In the genomic region with DNA sequence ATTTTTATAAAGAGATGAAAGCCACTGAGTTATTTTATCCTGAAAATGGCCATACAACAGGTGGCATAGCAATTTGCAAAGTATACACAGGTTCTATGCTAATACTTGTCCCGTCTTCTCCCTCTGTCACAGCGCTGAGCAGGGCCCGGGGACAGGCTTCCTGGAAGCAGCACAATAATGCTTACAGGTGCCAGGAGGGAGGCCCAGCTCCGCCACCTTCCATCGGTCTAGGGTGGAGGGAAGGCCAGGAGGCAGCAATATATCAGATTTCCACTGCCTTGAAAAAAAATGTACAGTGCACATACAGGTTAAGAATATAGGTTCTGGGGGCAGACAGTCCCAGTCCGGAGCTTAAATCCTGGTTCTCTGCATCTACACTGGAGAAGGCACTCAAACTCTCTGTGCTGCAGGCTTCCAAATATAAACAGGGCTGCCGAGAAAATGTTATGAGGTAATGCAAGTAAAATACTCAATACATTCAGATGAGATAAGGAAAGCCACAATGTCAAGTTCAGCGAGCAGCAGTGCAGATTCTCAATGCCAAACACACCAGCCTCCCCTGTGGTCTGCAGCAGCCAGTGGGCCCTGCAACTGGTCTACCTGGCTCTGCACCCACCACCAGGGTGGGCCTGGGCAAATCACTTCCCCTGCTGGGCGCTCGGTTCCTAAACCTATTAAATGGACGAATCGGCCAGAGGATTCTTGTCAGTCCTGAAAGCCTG, we compare ENCODE assay signal across 14 cellular contexts.
DNase-seq lines count a peak whose midpoint lies in the region; ATAC-seq, FAIRE-seq and TF ChIP-seq lines count a peak whose summit lies in the region.
"Had no signal": no experiment of that assay in that cellular context is flagged by ENCODE, and none has a peak within 500 bp of the region (broad histone marks: within the 10 kb centered on the region; RNA-seq: fewer than 3 reads in every experiment).

No MANE protein-coding gene starts in this region.

- H3K9me3 Mint-ChIP-seq in CD4-positive, alpha-beta T cell: no peaks in the 10 kb centered on the region
- H3K9me3 Mint-ChIP-seq: central memory CD8-positive, alpha-beta T cell had no signal

- in situ Hi-C loops in Panc1 (cut with HindIII; ENCODE audit: low pct_unique_long_range_greater_than_20kb, low sequenced_read_pairs): no loop called here

- 33 to 43% methylated on average over 12 of the region's 12 CpGs for WGBS in heart right ventricle, 2 donors
- 39 to 49% (median 41%) methylated on average over 12 of the region's 12 CpGs for WGBS in psoas muscle, 3 donors

- H3K27ac ChIP-seq in Panc1 (ENCODE audit: low read length) (peak overlapping the region; percentile 57), heart right ventricle (peak overlapping the region; percentile 26 to 97 (median 81)), psoas muscle (peak overlapping the region; percentile 68)
- H3K27ac ChIP-seq in CD4-positive, alpha-beta T cell (ENCODE audit: low read depth, low read length): no peak overlapping the region

- no TSS peak for BruUV-seq in Panc1 (replicated peaks; lab: Mats Ljungman, UMichigan)

- H3K4me1 ChIP-seq in Panc1 (ENCODE audit: control insufficient read depth, insufficient read depth, low read length) (peaks cover 43% of the 10 kb centered on the region), heart right ventricle (peaks cover 16 to 46% (median 39%) of the 10 kb centered on the region in 9 donors), psoas muscle (peaks cover 27% of the 10 kb centered on the region)

- H3K4me1 Mint-ChIP-seq in CD4-positive, alpha-beta T cell (ENCODE audit: low read depth): peaks cover 2% of the 10 kb centered on the region

- no peak overlapping the region for H3K4me3 ChIP-seq in Panc1 (ENCODE audit: low read depth in 2 of 2, low read length in 2 of 2)
- no peak overlapping the region for H3K4me3 ChIP-seq in heart right ventricle
- peak overlapping the region; percentile 3 for H3K4me3 ChIP-seq in psoas muscle

- no peak overlapping the region for H3K27ac Mint-ChIP-seq in CD4-positive, alpha-beta T cell

- DNase-seq in DMS153 (lab: John Stamatoyannopoulos, UW): peak; percentile 19
- no peak for DNase-seq in DMS153 treated with DMSO at 0.1 percent for 48 hours (lab: John Stamatoyannopoulos, UW; ENCODE audit: unreplicated experiment)
- no peak for DNase-seq in Panc1 (ENCODE audit: low read depth, low spot score)
- DNase-seq in heart right ventricle: no peak
- DNase-seq in psoas muscle: peak; percentile 2 to 34
- no peak for DNase-seq in frontal cortex (ENCODE audit: low spot score in 2 of 2)
- no peak for DNase-seq in CD4-positive, alpha-beta T cell
- DNase-seq: EL, Kasumi-1, NCI-H524 had no signal

- H3K4me3 Mint-ChIP-seq in CD4-positive, alpha-beta T cell: no peak overlapping the region
- H3K4me3 Mint-ChIP-seq: central memory CD8-positive, alpha-beta T cell had no signal

- POLR2A ChIA-PET in Panc1 (lab: Charles Lee): no interaction called here
- POLR2A ChIA-PET in CD4-positive, alpha-beta T cell (lab: Charles Lee): no interaction called here

- intact Hi-C loops in Panc1 (cut with micrococcal nuclease; ENCODE audit: unreplicated experiment): no loop called here
- intact Hi-C loops in heart right ventricle (cut with DNase I): loop anchor here in 1 of 10 donors (10.0 kb wide), 1 partner anchor 207 kb away; no protein-coding TSS in a partner anchor
- intact Hi-C loops in psoas muscle (cut with DNase I): no loop called here
- intact Hi-C loops in CD4-positive, alpha-beta T cell (cut with DNase I, micrococcal nuclease): no loop called here

- TF ChIP-seq CTCF in Panc1 (IDR thresholded peaks at IDR 0.05) (no peak), heart right ventricle (IDR thresholded peaks at IDR 0.05) (no peak), psoas muscle (IDR thresholded peaks at IDR 0.05) (no peak)
- no peak for TF ChIP-seq CTCF in CD4-positive, alpha-beta T cell (IDR thresholded peaks at IDR 0.05)

- no peak for FAIRE-seq in frontal cortex (lab: Jason Lieb, UNC)
- FAIRE-seq: A204.1 had no signal

- CTCF ChIA-PET in Panc1 (lab: Charles Lee): no interaction called here
- CTCF ChIA-PET in CD4-positive, alpha-beta T cell (lab: Charles Lee): no interaction called here

- no peaks in the 10 kb centered on the region for H3K27me3 Mint-ChIP-seq in CD4-positive, alpha-beta T cell
- H3K27me3 Mint-ChIP-seq: central memory CD8-positive, alpha-beta T cell had no signal

- peak; percentile 36; the same call in 1 of the 2 replicates for ATAC-seq in Panc1
- peak in 7 of 8 donors; percentile 30 to 65 (median 43) for ATAC-seq in heart right ventricle
- peak in 3 of 4 donors; percentile 50 to 59 (median 57) for ATAC-seq in psoas muscle
- ATAC-seq in GM21515 (IDR thresholded peaks at IDR 0.05; ENCODE audit: unreplicated experiment): no peak
- no peak for ATAC-seq in CD4-positive, alpha-beta T cell (ENCODE audit: poor library complexity)
- ATAC-seq: activated CD4-positive, CD25-positive, alpha-beta regulatory T cell treated with anti-CD3 and anti-CD28 coated beads, Interleukin-2, amount 50 U/mL, for 24 hours had no signal

- H3K27me3 ChIP-seq in Panc1 (ENCODE audit: control insufficient read depth, insufficient read depth, low read length) (no peaks in the 10 kb centered on the region), heart right ventricle (no peaks in the 10 kb centered on the region), psoas muscle (ENCODE audit: insufficient read depth in 3 of 3, low read length in 2 of 3) (no peaks in the 10 kb centered on the region)
- H3K27me3 ChIP-seq in CD4-positive, alpha-beta T cell (ENCODE audit: control insufficient read depth, insufficient read depth, low read length): no peaks in the 10 kb centered on the region

- no peaks in the 10 kb centered on the region for H3K36me3 Mint-ChIP-seq in CD4-positive, alpha-beta T cell (ENCODE audit: low read depth)

- no peaks in the 10 kb centered on the region for H3K9me3 ChIP-seq in Panc1 (ENCODE audit: control insufficient read depth, insufficient read depth, low read depth, low read length)
- no peaks in the 10 kb centered on the region for H3K9me3 ChIP-seq in heart right ventricle
- H3K9me3 ChIP-seq in psoas muscle: no peaks in the 10 kb centered on the region
- H3K9me3 ChIP-seq in CD4-positive, alpha-beta T cell (ENCODE audit: control insufficient read depth, low read length): no peaks in the 10 kb centered on the region

- no peaks in the 10 kb centered on the region for H3K36me3 ChIP-seq in Panc1 (ENCODE audit: control insufficient read depth, insufficient read depth, low read length)
- no peaks in the 10 kb centered on the region for H3K36me3 ChIP-seq in heart right ventricle
- no peaks in the 10 kb centered on the region for H3K36me3 ChIP-seq in psoas muscle (ENCODE audit: insufficient read depth in 1 of 2, low read depth in 1 of 2)

Comparison
In these comparisons a context has a peak if more than half of its experiments do, and no peak if none do; other contexts are left out.
1. DNase-seq: peak in DMS153 (single experiment) and psoas muscle (2 of 2); none in DMS153 treated with DMSO at 0.1 percent for 48 hours (single experiment), Panc1 (single experiment), heart right ventricle (0 of 2), frontal cortex (0 of 2) and CD4-positive, alpha-beta T cell (0 of 10).
2. ATAC-seq: peak in Panc1 (single experiment), heart right ventricle (7 of 8) and psoas muscle (3 of 4); none in GM21515 (single experiment) and CD4-positive, alpha-beta T cell (single experiment).